23 cellular contexts compared by ENCODE assay signal in the genomic region with DNA sequence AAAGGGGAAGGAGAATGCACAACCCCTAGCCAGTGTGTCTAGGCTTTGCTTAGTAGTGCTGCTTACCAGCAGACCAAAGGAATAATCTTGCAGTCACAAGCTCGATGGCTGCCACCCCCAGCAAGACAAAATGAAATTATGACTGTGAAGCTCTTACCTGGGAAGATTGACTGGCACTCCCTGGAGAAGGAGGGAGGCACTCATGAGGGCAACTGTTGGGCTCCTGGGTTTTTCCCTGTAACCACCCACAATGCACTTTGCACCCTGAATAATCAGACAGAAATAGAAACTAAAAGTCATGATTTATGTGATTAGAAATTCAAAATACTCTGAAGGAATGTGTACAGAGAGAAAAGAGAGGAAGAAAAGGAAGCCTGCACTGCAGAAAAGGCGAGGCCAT.
"Had no signal": no experiment of that assay in that cellular context is flagged by ENCODE, and none has a peak within 500 bp of the region (broad histone marks: within the 10 kb centered on the region; RNA-seq: fewer than 3 reads in every experiment).

No MANE protein-coding gene starts in this region.

- ATAC-seq: effector memory CD8-positive, alpha-beta T cell; heart left ventricle; natural killer cell treated with Interleukin-12 subunit alpha and Interleukin-12 subunit beta and Interleukin-15 and Interleukin-18, amount 100 ng/mL, for 72 hours; stimulated activated memory B cell treated with anti-CD40 and anti-IgM and Interleukin-4, amounts not matched to agents 10 μg/mL and 1 μg/mL and 100 μg/mL, for 72 hours; upper lobe of right lung had no signal

- DNase-seq: cerebellar nuclear complex; cortex of kidney; effector memory CD8-positive, alpha-beta T cell; heart left ventricle; hippocampal formation; kidney glomerular epithelial cell; naive B cell; pancreas; sigmoid colon; spleen; stimulated activated CD4-positive, alpha-beta T cell treated with anti-CD3 and anti-CD28 coated beads, Interleukin-4, amount 100 ng/mL, for 4 hours; transverse colon; upper lobe of right lung; uterus had no signal

- H3K27ac ChIP-seq: heart left ventricle, neutrophil, pancreas, right atrium auricular region, sigmoid colon, spleen, thoracic aorta, transverse colon, upper lobe of right lung, uterus had no signal

- H3K36me3 ChIP-seq: heart left ventricle, neutrophil, pancreas, right atrium auricular region, sigmoid colon, spleen, thoracic aorta, transverse colon, upper lobe of right lung, uterus had no signal

- FAIRE-seq: endometrium, frontal cortex, islet of Langerhans, pancreas had no signal

- H3K27me3 ChIP-seq: heart left ventricle, neutrophil, right atrium auricular region, sigmoid colon, spleen, transverse colon, upper lobe of right lung, uterus had no signal

- H3K4me3 ChIP-seq: heart left ventricle, lung, pancreas, right atrium auricular region, sigmoid colon, spleen, thoracic aorta, transverse colon, upper lobe of right lung, uterus had no signal

- H3K4me1 ChIP-seq: heart left ventricle, pancreas, right atrium auricular region, spleen, transverse colon, upper lobe of right lung, uterus had no signal

- H3K9me3 ChIP-seq: heart left ventricle, neutrophil, pancreas, right atrium auricular region, sigmoid colon, spleen, thoracic aorta, transverse colon, upper lobe of right lung, uterus had no signal
